13 cellular contexts compared by ENCODE assay signal in the genomic region with DNA sequence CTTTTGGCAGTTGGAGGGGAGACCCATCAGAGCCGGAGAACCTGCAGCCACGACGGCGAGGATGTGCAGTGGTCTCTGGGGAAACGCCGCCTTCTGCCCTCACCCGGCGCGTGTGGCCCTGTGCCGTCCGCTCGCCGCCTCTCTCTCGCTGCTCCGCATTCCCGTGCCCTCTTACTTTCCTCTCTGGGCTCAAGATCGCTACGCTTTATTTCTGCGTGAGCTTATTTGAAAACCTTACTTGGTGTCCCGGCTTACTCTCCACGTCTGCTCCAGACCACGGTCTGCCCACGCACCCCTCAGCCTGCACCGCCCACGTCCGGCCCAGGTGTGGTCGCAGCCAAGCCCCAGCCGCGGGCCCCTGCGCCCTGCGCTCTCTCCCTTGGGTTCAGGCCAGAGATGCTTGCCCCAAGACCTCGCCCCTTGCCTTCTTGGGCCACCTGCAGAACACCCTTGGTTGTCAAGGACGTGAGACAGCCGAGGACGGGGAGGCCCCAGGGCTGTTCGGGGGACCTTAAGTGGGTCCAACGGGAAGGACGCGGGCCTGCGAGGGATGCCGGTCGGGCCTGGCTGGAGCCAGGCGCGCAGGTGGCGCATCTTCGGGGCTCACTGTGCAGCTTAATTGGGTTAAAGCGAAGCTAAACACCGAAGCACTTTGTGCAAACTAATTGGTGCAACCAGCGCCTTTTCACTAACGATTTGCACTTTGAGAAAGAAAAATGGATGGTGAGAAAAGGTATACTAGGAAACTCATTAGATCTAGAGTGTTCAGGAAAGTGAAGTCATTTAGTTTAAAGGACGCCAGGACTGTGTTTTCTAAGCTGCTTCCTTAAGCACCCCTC. TPM values are rescaled to one million over a fixed set of nuclear protein-coding genes. Genes with fewer than 3 reads are reported as not detected.
DNase-seq lines count a peak whose midpoint lies in the region; ATAC-seq, FAIRE-seq and TF ChIP-seq lines count a peak whose summit lies in the region.
"Had no signal": no experiment of that assay in that cellular context is flagged by ENCODE, and none has a peak within 500 bp of the region (broad histone marks: within the 10 kb centered on the region; RNA-seq: fewer than 3 reads in every experiment).

No MANE protein-coding gene starts in this region.

- TF ChIP-seq CTCF in esophagus muscularis mucosa (IDR thresholded peaks at IDR 0.05), result no peak
- TF ChIP-seq CTCF in neural crest cell (conservative IDR thresholded peaks at IDR 0.05), result no peak

- no peaks in the 10 kb centered on the region for H3K9me3 ChIP-seq in esophagus muscularis mucosa
- H3K9me3 ChIP-seq: pancreas, thyroid gland had no signal

- intact Hi-C loops in esophagus muscularis mucosa (cut with DNase I), result no loop called here

- H3K4me3 Mint-ChIP-seq in IgD-negative memory B cell (peak overlapping the region in 3 of 4 donors; percentile 17 to 41 (median 28)), neural crest cell (peak overlapping the region; percentile 33)

- peak overlapping the region; percentile 18 to 34 (median 28) for H3K4me3 ChIP-seq in esophagus muscularis mucosa
- H3K4me3 ChIP-seq: pancreas, thyroid gland had no signal

- TF ChIP-seq EP300 in esophagus muscularis mucosa (IDR thresholded peaks at IDR 0.05), result no peak

- no peak for ATAC-seq in GM21717 (IDR thresholded peaks at IDR 0.05; ENCODE audit: unreplicated experiment)
- no peak for ATAC-seq in GM21390 (IDR thresholded peaks at IDR 0.05; ENCODE audit: unreplicated experiment)
- ATAC-seq: pancreas had no signal

- DNase-seq in EL (peak; percentile 64), esophagus muscularis mucosa (ENCODE audit: extremely low spot score) (no peak), neural crest cell (ENCODE audit: low read depth, low spot score) (peak; percentile 34), frontal cortex (ENCODE audit: low spot score in 2 of 2) (no peak), NCI-H146 (lab: John Stamatoyannopoulos, UW) (no peak)
- DNase-seq: NCI-H1092 treated with DMSO at 0.1 percent for 48 hours; NK-92 treated with Interleukin-12 subunit alpha and Interleukin-12 subunit beta, amount 100 ng/mL, for 24 hours; thyroid gland had no signal

- peaks cover 0 to 9% (median 0%) of the 10 kb centered on the region in 4 donors for H3K27me3 ChIP-seq in esophagus muscularis mucosa
- H3K27me3 ChIP-seq: thyroid gland had no signal

- no peaks in the 10 kb centered on the region for H3K36me3 Mint-ChIP-seq in IgD-negative memory B cell
- peaks cover 2% of the 10 kb centered on the region for H3K36me3 Mint-ChIP-seq in neural crest cell (ENCODE audit: low read depth)

- peak overlapping the region; percentile 8 to 49 (median 18) for H3K27ac ChIP-seq in esophagus muscularis mucosa (replicated peaks in 1 of 4)
- H3K27ac ChIP-seq: pancreas, thyroid gland had no signal

- peaks cover 0 to 7% (median 2%) of the 10 kb centered on the region in 3 donors for H3K9me3 Mint-ChIP-seq in IgD-negative memory B cell
- H3K9me3 Mint-ChIP-seq in neural crest cell, result no peaks in the 10 kb centered on the region

- 51% methylated on average over 49 of the region's 51 CpGs for WGBS in esophagus muscularis mucosa

- FAIRE-seq in frontal cortex (lab: Jason Lieb, UNC), result no peak
- FAIRE-seq: pancreas had no signal

- H3K27me3 Mint-ChIP-seq in IgD-negative memory B cell, result peaks cover 46% of the 10 kb centered on the region
- peaks cover 87% of the 10 kb centered on the region for H3K27me3 Mint-ChIP-seq in neural crest cell (ENCODE audit: low read depth)

- peaks cover 0 to 2% (median 0%) of the 10 kb centered on the region in 4 donors for H3K4me1 ChIP-seq in esophagus muscularis mucosa
- H3K4me1 ChIP-seq: pancreas, thyroid gland had no signal

- no peak for TF ChIP-seq POLR2A in esophagus muscularis mucosa (IDR thresholded peaks at IDR 0.05; ENCODE audit: low read depth)

- H3K4me1 Mint-ChIP-seq in IgD-negative memory B cell (peaks cover 7 to 21% (median 20%) of the 10 kb centered on the region in 3 donors), neural crest cell (peaks cover 39% of the 10 kb centered on the region)

- no peaks in the 10 kb centered on the region for H3K36me3 ChIP-seq in esophagus muscularis mucosa
- H3K36me3 ChIP-seq: pancreas, thyroid gland had no signal

- H3K27ac Mint-ChIP-seq in IgD-negative memory B cell, result peak overlapping the region in 2 of 3 donors; percentile 63 to 71
- no peak overlapping the region for H3K27ac Mint-ChIP-seq in neural crest cell (ENCODE audit: unreplicated experiment)

RNA-seq across cellular contexts. Expression of gene MAB21L1, which starts 2.1 kb away (rescaled TPM):
- polyA plus RNA-seq in IgD-negative memory B cell, result not detected
- 1 to 10 TPM in 2 of 4 donors, under 1 TPM in 2; 0.83 to 2.9 (median 1.5) TPM for total RNA-seq in esophagus muscularis mucosa
- 0.14 and 0.21 TPM in 2 replicates for total RNA-seq in neural crest cell
- 1.6 TPM for total RNA-seq in frontal cortex
- total RNA-seq: kidney epithelial cell had no signal

Comparison
In these comparisons a context has a peak if more than half of its experiments do, and no peak if none do; other contexts are left out.
1. DNase-seq: peak in EL (single experiment) and neural crest cell (single experiment); none in esophagus muscularis mucosa (single experiment), frontal cortex (0 of 2) and NCI-H146 (single experiment).